ENCODE assay signal across 8 cellular contexts in genomic region chr15:66496951-66497501, GRCh38. TPM values are rescaled to one million over a fixed set of nuclear protein-coding genes. Genes with fewer than 3 reads are reported as not detected.
DNase-seq lines count a peak whose midpoint lies in the region; ATAC-seq lines count a peak whose summit lies in the region.

No MANE protein-coding gene starts in this region.

- no peaks in the 10 kb centered on the region for H3K27me3 Mint-ChIP-seq in activated T-cell treated with anti-CD3 and anti-CD28 coated beads, Interleukin-2, amount 50 U/mL, for 72 hours (ENCODE audit: low read depth)
- H3K27me3 Mint-ChIP-seq in activated naive CD8-positive, alpha-beta T cell treated with anti-CD3 and anti-CD28 coated beads, Interleukin-2, amount 10 ng/mL, durations not matched to agents 7 days and 5 days = no peaks in the 10 kb centered on the region
- no peaks in the 10 kb centered on the region for H3K27me3 Mint-ChIP-seq in stimulated activated naive CD8-positive, alpha-beta T cell treated with anti-CD3 and anti-CD28 coated beads, Interleukin-15, Interleukin-2, amounts not matched to agents 100 ng/mL and 50 ng/mL, for 24 hours

- DNase-seq in activated T-cell treated with anti-CD3 and anti-CD28 coated beads, Interleukin-2, amount 50 U/mL, for 72 hours = no peak
- DNase-seq in activated T-cell treated with anti-CD3 and anti-CD28 coated beads, Interleukin-2, amount 50 U/mL, for 1 hour = no peak
- no peak for DNase-seq in activated naive CD8-positive, alpha-beta T cell treated with anti-CD3 and anti-CD28 coated beads, Interleukin-2, amount 10 ng/mL, durations not matched to agents 7 days and 5 days
- DNase-seq in NCI-H2196 (lab: John Stamatoyannopoulos, UW; ENCODE audit: unreplicated experiment) = no peak
- no peak for DNase-seq in medulla oblongata (ENCODE audit: extremely low spot score)

- peaks cover 14 to 46% of the 10 kb centered on the region in 2 donors for H3K36me3 Mint-ChIP-seq in activated T-cell treated with anti-CD3 and anti-CD28 coated beads, Interleukin-2, amount 50 U/mL, for 72 hours (ENCODE audit: insufficient read depth in 2 of 2)
- H3K36me3 Mint-ChIP-seq in activated naive CD8-positive, alpha-beta T cell treated with anti-CD3 and anti-CD28 coated beads, Interleukin-2, amount 10 ng/mL, durations not matched to agents 7 days and 5 days = peaks cover 34% of the 10 kb centered on the region
- H3K36me3 Mint-ChIP-seq in stimulated activated naive CD8-positive, alpha-beta T cell treated with anti-CD3 and anti-CD28 coated beads, Interleukin-15, Interleukin-2, amounts not matched to agents 100 ng/mL and 50 ng/mL, for 24 hours (ENCODE audit: low read depth) = peaks cover 89% of the 10 kb centered on the region

- H3K9ac ChIP-seq in iPS-20b (ENCODE audit: low read depth, low read length) = peak overlapping the region; percentile 98

- peaks cover 62% of the 10 kb centered on the region for H3K4me1 Mint-ChIP-seq in activated T-cell treated with anti-CD3 and anti-CD28 coated beads, Interleukin-2, amount 50 U/mL, for 72 hours (ENCODE audit: low read depth)
- peaks cover 34% of the 10 kb centered on the region for H3K4me1 Mint-ChIP-seq in activated naive CD8-positive, alpha-beta T cell treated with anti-CD3 and anti-CD28 coated beads, Interleukin-2, amount 10 ng/mL, durations not matched to agents 7 days and 5 days
- H3K4me1 Mint-ChIP-seq in stimulated activated naive CD8-positive, alpha-beta T cell treated with anti-CD3 and anti-CD28 coated beads, Interleukin-15, Interleukin-2, amounts not matched to agents 100 ng/mL and 50 ng/mL, for 24 hours (ENCODE audit: low read depth) = peaks cover 57% of the 10 kb centered on the region

- no peaks in the 10 kb centered on the region for H3K9me3 ChIP-seq in iPS-20b (ENCODE audit: insufficient read depth, low read depth, low read length)

- peak overlapping the region; percentile 95 for H3K27ac ChIP-seq in iPS-20b (ENCODE audit: low read length)

- H3K4me3 Mint-ChIP-seq in activated T-cell treated with anti-CD3 and anti-CD28 coated beads, Interleukin-2, amount 50 U/mL, for 72 hours = peak overlapping the region; percentile 93 to 95
- H3K4me3 Mint-ChIP-seq in activated naive CD8-positive, alpha-beta T cell treated with anti-CD3 and anti-CD28 coated beads, Interleukin-2, amount 10 ng/mL, durations not matched to agents 7 days and 5 days = peak overlapping the region; percentile 95
- peak overlapping the region; percentile 97 for H3K4me3 Mint-ChIP-seq in stimulated activated naive CD8-positive, alpha-beta T cell treated with anti-CD3 and anti-CD28 coated beads, Interleukin-15, Interleukin-2, amounts not matched to agents 100 ng/mL and 50 ng/mL, for 24 hours

- POLR2A ChIA-PET in activated naive CD8-positive, alpha-beta T cell treated with anti-CD3 and anti-CD28 coated beads, Interleukin-2, amount 10 ng/mL, durations not matched to agents 7 days and 5 days (lab: Charles Lee) = interaction anchor here (0.7 to 5.0 kb wide), 13 partner anchors 12 to 1192 kb away, joined by 3 to 50 read pairs (median 5); partner anchors contain the start of genes MAP2K1, RNU5B-1 and TIPIN

- peaks cover 80% of the 10 kb centered on the region for H3K36me3 ChIP-seq in iPS-20b (ENCODE audit: insufficient read depth, low read depth, low read length)

- peak overlapping the region; percentile 97 for H3K27ac Mint-ChIP-seq in activated T-cell treated with anti-CD3 and anti-CD28 coated beads, Interleukin-2, amount 50 U/mL, for 72 hours
- peak overlapping the region; percentile 94 for H3K27ac Mint-ChIP-seq in activated naive CD8-positive, alpha-beta T cell treated with anti-CD3 and anti-CD28 coated beads, Interleukin-2, amount 10 ng/mL, durations not matched to agents 7 days and 5 days
- H3K27ac Mint-ChIP-seq in stimulated activated naive CD8-positive, alpha-beta T cell treated with anti-CD3 and anti-CD28 coated beads, Interleukin-15, Interleukin-2, amounts not matched to agents 100 ng/mL and 50 ng/mL, for 24 hours = peak overlapping the region; percentile 99

- H3K9me3 Mint-ChIP-seq in activated T-cell treated with anti-CD3 and anti-CD28 coated beads, Interleukin-2, amount 50 U/mL, for 72 hours = no peaks in the 10 kb centered on the region
- H3K9me3 Mint-ChIP-seq in activated naive CD8-positive, alpha-beta T cell treated with anti-CD3 and anti-CD28 coated beads, Interleukin-2, amount 10 ng/mL, durations not matched to agents 7 days and 5 days = no peaks in the 10 kb centered on the region
- no peaks in the 10 kb centered on the region for H3K9me3 Mint-ChIP-seq in stimulated activated naive CD8-positive, alpha-beta T cell treated with anti-CD3 and anti-CD28 coated beads, Interleukin-15, Interleukin-2, amounts not matched to agents 100 ng/mL and 50 ng/mL, for 24 hours

- no peaks in the 10 kb centered on the region for H3K4me1 ChIP-seq in iPS-20b (ENCODE audit: insufficient read depth, low read length)

- H3K4me3 ChIP-seq in iPS-20b (ENCODE audit: low read length) = peak overlapping the region; percentile 94

- no peaks in the 10 kb centered on the region for H3K27me3 ChIP-seq in iPS-20b (ENCODE audit: insufficient read depth, low read length)

- peak; percentile 34 to 37 for ATAC-seq in activated T-cell treated with anti-CD3 and anti-CD28 coated beads, Interleukin-2, amount 50 U/mL, for 72 hours (replicated peaks in 1 of 2)
- ATAC-seq in HG03571 (IDR thresholded peaks at IDR 0.05; ENCODE audit: unreplicated experiment) = peak; percentile 12
- peak; percentile 52 for ATAC-seq in activated naive CD8-positive, alpha-beta T cell treated with anti-CD3 and anti-CD28 coated beads, Interleukin-2, amount 10 ng/mL, durations not matched to agents 7 days and 5 days (ENCODE audit: low read depth)

RNA-seq across cellular contexts. Expression of gene SNAPC5, which starts 0.5 kb away (rescaled TPM):
- 10 to 100 TPM; 29.9 to 32.2 TPM for total RNA-seq in activated T-cell treated with anti-CD3 and anti-CD28 coated beads, Interleukin-2, amount 50 U/mL, for 72 hours
- total RNA-seq in activated naive CD8-positive, alpha-beta T cell treated with anti-CD3 and anti-CD28 coated beads, Interleukin-2, amount 10 ng/mL, durations not matched to agents 7 days and 5 days = 10 to 100 TPM; 32.4 to 33.7 TPM

RNA-seq across cellular contexts. Expression of gene RPL4, which starts 7.6 kb away (rescaled TPM):
- total RNA-seq in activated T-cell treated with anti-CD3 and anti-CD28 coated beads, Interleukin-2, amount 50 U/mL, for 72 hours = 1,000 to 10,000 TPM; 4,175 to 4,250 TPM
- total RNA-seq in activated naive CD8-positive, alpha-beta T cell treated with anti-CD3 and anti-CD28 coated beads, Interleukin-2, amount 10 ng/mL, durations not matched to agents 7 days and 5 days = 1,000 to 10,000 TPM; 2,522 to 2,542 TPM

RNA-seq across cellular contexts. Expression of gene ZWILCH, which starts 8.1 kb away (rescaled TPM):
- 10 to 100 TPM; 25.0 to 25.1 TPM for total RNA-seq in activated T-cell treated with anti-CD3 and anti-CD28 coated beads, Interleukin-2, amount 50 U/mL, for 72 hours
- 10 to 100 TPM; 28.1 to 28.7 TPM for total RNA-seq in activated naive CD8-positive, alpha-beta T cell treated with anti-CD3 and anti-CD28 coated beads, Interleukin-2, amount 10 ng/mL, durations not matched to agents 7 days and 5 days
